Comparison of ENCODE assay signal across 9 cellular contexts in the genomic region with DNA sequence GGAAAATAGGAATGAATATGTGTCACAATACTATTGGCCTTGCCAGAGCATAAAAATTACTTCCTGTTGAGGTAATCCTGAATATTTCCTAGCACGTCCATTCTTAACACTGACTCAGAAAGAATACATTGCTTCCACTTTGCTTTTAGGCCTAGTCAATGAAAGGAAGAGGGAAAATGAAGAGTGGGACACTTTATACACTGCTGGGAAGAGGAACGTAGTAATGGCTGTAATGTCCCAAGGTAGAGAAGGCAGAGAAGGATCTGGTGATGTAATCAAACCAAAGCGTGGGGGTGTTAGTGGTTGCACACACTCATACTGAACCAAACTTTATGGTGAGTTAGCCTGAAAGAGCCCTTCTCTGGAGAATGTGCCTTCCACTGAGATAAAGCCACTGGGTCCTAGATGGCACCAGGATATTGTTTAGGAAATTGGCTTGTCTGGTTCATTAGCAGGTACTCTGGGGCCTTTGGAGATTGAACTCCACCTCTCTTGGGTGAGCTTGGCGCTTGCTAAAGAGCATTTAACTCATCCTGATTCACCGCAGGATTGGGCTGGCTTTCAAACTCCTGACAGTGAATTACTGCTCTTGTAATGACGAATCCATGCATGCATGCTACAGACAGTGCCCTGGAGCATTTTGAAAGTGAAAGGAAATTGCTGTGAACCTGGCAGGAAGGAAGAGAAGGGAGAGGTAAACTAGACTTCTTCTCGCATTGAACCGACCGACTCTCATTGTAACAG.
DNase-seq lines count a peak whose midpoint lies in the region; ATAC-seq and TF ChIP-seq lines count a peak whose summit lies in the region.
"Had no signal": no experiment of that assay in that cellular context is flagged by ENCODE, and none has a peak within 500 bp of the region (broad histone marks: within the 10 kb centered on the region; RNA-seq: fewer than 3 reads in every experiment).

No MANE protein-coding gene starts in this region.

- intact Hi-C loops in thyroid gland (cut with DNase I) = no loop called here

- H3K9me3 ChIP-seq in BLaER1 treated with 17β-estradiol and CSF1 and Interleukin-3, amounts not matched to agents 10 nM and 100 nM (replicated peaks in 1 of 11) = no peaks in the 10 kb centered on the region
- H3K9me3 ChIP-seq in thyroid gland = no peaks in the 10 kb centered on the region

- POLR2A ChIA-PET in activated CD4-positive, alpha-beta memory T cell treated with anti-CD3 and anti-CD28 coated beads, Interleukin-2, amount 10 ng/mL, durations not matched to agents 7 days and 5 days (lab: Charles Lee) = no interaction called here

- H3K36me3 ChIP-seq in BLaER1 treated with 17β-estradiol and CSF1 and Interleukin-3, amounts not matched to agents 10 nM and 100 nM = peaks cover 0 to 24% (median 0%) of the 10 kb centered on the region in 11 experiments; a peak in 1 of 22 replicates
- no peaks in the 10 kb centered on the region for H3K36me3 ChIP-seq in thyroid gland

- no peaks in the 10 kb centered on the region for H3K27me3 ChIP-seq in BLaER1 treated with 17β-estradiol and CSF1 and Interleukin-3, amounts not matched to agents 10 nM and 100 nM
- no peaks in the 10 kb centered on the region for H3K27me3 ChIP-seq in thyroid gland

- TF ChIP-seq POLR2A in thyroid gland (IDR thresholded peaks at IDR 0.05) = no peak

- peak overlapping the region; percentile 77 for H3K27ac Mint-ChIP-seq in activated CD4-positive, alpha-beta memory T cell treated with anti-CD3 and anti-CD28 coated beads, Interleukin-2, amount 10 ng/mL, durations not matched to agents 7 days and 5 days

- H3K4me1 Mint-ChIP-seq in activated CD4-positive, alpha-beta memory T cell treated with anti-CD3 and anti-CD28 coated beads, Interleukin-2, amount 10 ng/mL, durations not matched to agents 7 days and 5 days = peaks cover 51% of the 10 kb centered on the region

- H4K20me1 ChIP-seq in BLaER1 treated with 17β-estradiol and CSF1 and Interleukin-3, amounts not matched to agents 10 nM and 100 nM = peaks cover 0 to 74% (median 0%) of the 10 kb centered on the region in 11 experiments; a peak in 2 of 22 replicates

- peaks cover 2% of the 10 kb centered on the region for H3K9me3 Mint-ChIP-seq in activated CD4-positive, alpha-beta memory T cell treated with anti-CD3 and anti-CD28 coated beads, Interleukin-2, amount 10 ng/mL, durations not matched to agents 7 days and 5 days

- TF ChIP-seq CTCF in thyroid gland (IDR thresholded peaks at IDR 0.05) = no peak

- H3K4me3 Mint-ChIP-seq in activated CD4-positive, alpha-beta memory T cell treated with anti-CD3 and anti-CD28 coated beads, Interleukin-2, amount 10 ng/mL, durations not matched to agents 7 days and 5 days = peak overlapping the region; percentile 62

- DNase-seq in activated CD4-positive, alpha-beta memory T cell treated with anti-CD3 and anti-CD28 coated beads, Interleukin-2, amount 10 ng/mL, durations not matched to agents 7 days and 5 days = peak; percentile 38
- DNase-seq in hepatic stellate cell (ENCODE audit: low spot score) (peak; percentile 31), thyroid gland (peak; percentile 17 to 27), ecto neural progenitor cell (ENCODE audit: low spot score) (no peak), amniotic stem cell (lab: John Stamatoyannopoulos, UW) (no peak)

- peak overlapping the region; percentile 19 to 69 (median 46); a peak in 21 of 22 replicates for H3K4me2 ChIP-seq in BLaER1 treated with 17β-estradiol and CSF1 and Interleukin-3, amounts not matched to agents 10 nM and 100 nM

- peaks cover 7 to 57% (median 11%) of the 10 kb centered on the region in 10 experiments; a peak in 15 of 20 replicates for H3K4me1 ChIP-seq in BLaER1 treated with 17β-estradiol and CSF1 and Interleukin-3, amounts not matched to agents 10 nM and 100 nM
- H3K4me1 ChIP-seq in thyroid gland = peaks cover 48 to 55% of the 10 kb centered on the region in 2 donors

- peaks cover 17% of the 10 kb centered on the region for H3K27me3 Mint-ChIP-seq in activated CD4-positive, alpha-beta memory T cell treated with anti-CD3 and anti-CD28 coated beads, Interleukin-2, amount 10 ng/mL, durations not matched to agents 7 days and 5 days

- no peak overlapping the region for H3K9ac ChIP-seq in BLaER1 treated with 17β-estradiol and CSF1 and Interleukin-3, amounts not matched to agents 10 nM and 100 nM

- CTCF ChIA-PET in activated CD4-positive, alpha-beta memory T cell treated with anti-CD3 and anti-CD28 coated beads, Interleukin-2, amount 10 ng/mL, durations not matched to agents 7 days and 5 days (lab: Charles Lee) = no interaction called here

- 63 to 68% methylated on average over 9 of the region's 9 CpGs for WGBS in thyroid gland, 2 donors

- H3K36me3 Mint-ChIP-seq in activated CD4-positive, alpha-beta memory T cell treated with anti-CD3 and anti-CD28 coated beads, Interleukin-2, amount 10 ng/mL, durations not matched to agents 7 days and 5 days (ENCODE audit: low read depth) = no peaks in the 10 kb centered on the region

- peak; percentile 57 for ATAC-seq in GM18873 (IDR thresholded peaks at IDR 0.05; ENCODE audit: low FRiP score, unreplicated experiment)
- peak; percentile 81 for ATAC-seq in HG03442 (IDR thresholded peaks at IDR 0.05; ENCODE audit: unreplicated experiment)

- no peak overlapping the region for H3K4me3 ChIP-seq in BLaER1 treated with 17β-estradiol and CSF1 and Interleukin-3, amounts not matched to agents 10 nM and 100 nM
- H3K4me3 ChIP-seq in thyroid gland (replicated peaks in 1 of 3) = no peak overlapping the region

- H3K27ac ChIP-seq in BLaER1 treated with 17β-estradiol and CSF1 and Interleukin-3, amounts not matched to agents 10 nM and 100 nM = peak overlapping the region in 1 of 11 experiments; percentile 22; a peak in 2 of 22 replicates
- H3K27ac ChIP-seq in thyroid gland = peak overlapping the region; percentile 15 to 92 (median 87)
- H3K27ac ChIP-seq: HL-60 had no signal

Comparison
In these comparisons a context has a peak if more than half of its experiments do, and no peak if none do; other contexts are left out.
1. DNase-seq: peak in activated CD4-positive, alpha-beta memory T cell treated with anti-CD3 and anti-CD28 coated beads, Interleukin-2, amount 10 ng/mL, durations not matched to agents 7 days and 5 days (single experiment), hepatic stellate cell (single experiment) and thyroid gland (2 of 2); none in ecto neural progenitor cell (single experiment) and amniotic stem cell (single experiment).